In genomic region chr19:912181-913079, GRCh38 we compare ENCODE assay signal across 9 cellular contexts. TPM values are rescaled to one million over a fixed set of nuclear protein-coding genes. Genes with fewer than 3 reads are reported as not detected.
DNase-seq lines count a peak whose midpoint lies in the region; ATAC-seq and TF ChIP-seq lines count a peak whose summit lies in the region.
"Had no signal": no experiment of that assay in that cellular context is flagged by ENCODE, and none has a peak within 500 bp of the region (broad histone marks: within the 10 kb centered on the region; RNA-seq: fewer than 3 reads in every experiment).

No MANE protein-coding gene starts in this region.

- H3K27me3 Mint-ChIP-seq in naive thymus-derived CD8-positive, alpha-beta T cell = peaks cover 0 to 2% (median 0%) of the 10 kb centered on the region in 5 donors

- peaks cover 0 to 10% (median 7%) of the 10 kb centered on the region in 3 donors for H3K36me3 Mint-ChIP-seq in naive thymus-derived CD8-positive, alpha-beta T cell

- H3K27me3 ChIP-seq in dorsolateral prefrontal cortex = peaks cover 0 to 10% (median 4%) of the 10 kb centered on the region in 45 donors

- peaks cover 35% of the 10 kb centered on the region for H3K4me1 ChIP-seq in OCI-LY7 (ENCODE audit: insufficient read depth, low read length, poor library complexity, severe bottlenecking)

- BruUV-seq in OCI-LY7 (replicated peaks; lab: Mats Ljungman, UMichigan) = no TSS peak

- peaks cover 6% of the 10 kb centered on the region for H3K36me3 ChIP-seq in OCI-LY7 (ENCODE audit: insufficient read depth, low read length)

- POLR2A ChIA-PET in OCI-LY7 (lab: Charles Lee) = no interaction called here
- POLR2A ChIA-PET in naive thymus-derived CD8-positive, alpha-beta T cell (lab: Charles Lee) = interaction anchor here (1.6 to 9.1 kb wide), 4 partner anchors 7 to 50 kb away, joined by 8 to 165 read pairs (median 83); partner anchors contain the start of genes CFD, MED16 and RNU6-9

- no peaks in the 10 kb centered on the region for H3K9me3 ChIP-seq in OCI-LY7 (ENCODE audit: low read length)

- H3K27ac ChIP-seq in OCI-LY7 (ENCODE audit: low read depth, low read length, poor library complexity, severe bottlenecking) (peak overlapping the region; percentile 56), dorsolateral prefrontal cortex (peak overlapping the region in 24 of 59 donors; percentile 33 to 93 (median 74))

- H3K27ac Mint-ChIP-seq in naive thymus-derived CD8-positive, alpha-beta T cell = peak overlapping the region in 9 of 10 donors; percentile 43 to 97 (median 94)

- H3K9me3 Mint-ChIP-seq in naive thymus-derived CD8-positive, alpha-beta T cell = no peaks in the 10 kb centered on the region

- no peaks in the 10 kb centered on the region for H3K9me2 ChIP-seq in OCI-LY7 (ENCODE audit: insufficient read depth, low read length)

- CTCF ChIA-PET in OCI-LY7 (lab: Charles Lee; ENCODE audit: unreplicated experiment) = no interaction called here

- TF ChIP-seq CTCF in GM12865 (IDR thresholded peaks at IDR 0.05; ENCODE audit: insufficient read depth, low read depth, low read length, missing control alignments) = no peak
- no peak for TF ChIP-seq CTCF in OCI-LY7 (conservative IDR thresholded peaks at IDR 0.05; ENCODE audit: low read length)
- no peak for TF ChIP-seq CTCF in dorsolateral prefrontal cortex (IDR thresholded peaks at IDR 0.05 in 54 of 56, conservative IDR thresholded peaks at IDR 0.05 in 2 of 56; ENCODE audit: low read depth in 1 of 56, partially characterized antibody in 56 of 56)

- ATAC-seq in naive thymus-derived CD8-positive, alpha-beta T cell = no peak
- ATAC-seq in HG03442 (IDR thresholded peaks at IDR 0.05; ENCODE audit: unreplicated experiment) = no peak

- no peaks in the 10 kb centered on the region for H4K20me1 ChIP-seq in OCI-LY7 (ENCODE audit: insufficient read depth, low read length)

- peaks cover 13 to 47% (median 33%) of the 10 kb centered on the region in 4 donors for H3K4me1 Mint-ChIP-seq in naive thymus-derived CD8-positive, alpha-beta T cell

- H2AFZ ChIP-seq in OCI-LY7 (ENCODE audit: low read length) = no peak overlapping the region; the same call in 1 of the 2 replicates

- intact Hi-C loops in OCI-LY7 (cut with micrococcal nuclease; ENCODE audit: unreplicated experiment) = no loop called here
- intact Hi-C loops in dorsolateral prefrontal cortex (cut with DNase I) = loop anchor here in 1 of 2 donors (10.0 kb wide), 1 partner anchor 118 kb away; the partner anchor contains the start of gene PTBP1

- DNase-seq in GM12865 (ENCODE audit: low read depth) (peak; percentile 51), OCI-LY7 (ENCODE audit: low spot score) (no peak), dorsolateral prefrontal cortex (no peak), NCI-H2081 (lab: John Stamatoyannopoulos, UW) (no peak), inferior parietal cortex (ENCODE audit: extremely low spot score) (no peak), COLO829 (ENCODE audit: low spot score) (no peak)
- peak in 5 of 10 donors; percentile 35 to 77 (median 46) for DNase-seq in naive thymus-derived CD8-positive, alpha-beta T cell

- H3K4me2 ChIP-seq in OCI-LY7 (ENCODE audit: low read length) = peak overlapping the region; percentile 80

- peaks cover 33% of the 10 kb centered on the region; the same call in 1 of the 2 replicates for H3K79me2 ChIP-seq in OCI-LY7 (ENCODE audit: insufficient read depth, low read depth, low read length)

- H3K4me3 ChIP-seq in GM12865 (ENCODE audit: low read depth, low read length) (peak overlapping the region; percentile 82), OCI-LY7 (ENCODE audit: low read depth, low read length, poor library complexity, severe bottlenecking) (peak overlapping the region; percentile 100), dorsolateral prefrontal cortex (peak overlapping the region; percentile 34 to 93 (median 83))

- peak overlapping the region; percentile 71 to 92 (median 82) for H3K4me3 Mint-ChIP-seq in naive thymus-derived CD8-positive, alpha-beta T cell

RNA-seq across cellular contexts. Expression of gene R3HDM4, which starts 0.6 kb away (rescaled TPM):
- total RNA-seq in OCI-LY7 (2014; rRNA removed; shearing (Covaris generic)) = 39.5 and 43.5 TPM in 2 replicates
- 64.9 and 75.2 TPM in 2 replicates for total RNA-seq in OCI-LY7 (2022)
- total RNA-seq in dorsolateral prefrontal cortex = 10 to 100 TPM; 26.1 to 60.5 (median 37.5) TPM
- total RNA-seq in naive thymus-derived CD8-positive, alpha-beta T cell = 100 to 1,000 TPM; 179 to 184 TPM
- polyA plus RNA-seq in naive thymus-derived CD8-positive, alpha-beta T cell = 100 to 1,000 TPM; 137 to 238 (median 182) TPM

RNA-seq across cellular contexts. Expression of gene KISS1R, which starts 4.7 kb away (rescaled TPM):
- not detected in 2 replicates for total RNA-seq in OCI-LY7 (2014; rRNA removed; shearing (Covaris generic))
- total RNA-seq in OCI-LY7 (2022) = not detected in 2 replicates
- 1 to 10 TPM in 59 of 120 experiments, under 1 TPM in 56, not detected in 5; 0.29 to 3.5 (median 1.0) TPM for total RNA-seq in dorsolateral prefrontal cortex
- 1 to 10 TPM; 1.4 to 2.6 TPM for total RNA-seq in naive thymus-derived CD8-positive, alpha-beta T cell
- polyA plus RNA-seq in naive thymus-derived CD8-positive, alpha-beta T cell = under 1 TPM; 0.18 to 0.58 (median 0.52) TPM
- total RNA-seq: RPMI7951 had no signal

RNA-seq across cellular contexts. Expression of gene ARID3A, which starts 13.4 kb away (rescaled TPM):
- 7.9 and 9.9 TPM in 2 replicates for total RNA-seq in OCI-LY7 (2014; rRNA removed; shearing (Covaris generic))
- total RNA-seq in OCI-LY7 (2022) (21.6 and 23.5 TPM in 2 replicates), dorsolateral prefrontal cortex (10 to 100 TPM in 40 of 120 experiments, 1 to 10 TPM in 80; 3.8 to 17.6 (median 8.7) TPM)
- total RNA-seq in naive thymus-derived CD8-positive, alpha-beta T cell = 1 to 10 TPM; 3.5 to 5.0 TPM
- under 1 TPM; 0.09 to 0.58 (median 0.16) TPM for polyA plus RNA-seq in naive thymus-derived CD8-positive, alpha-beta T cell

RNA-seq across cellular contexts. Expression of gene RNU6-9, which starts 19.1 kb away (rescaled TPM):
- not detected in 2 replicates for total RNA-seq in OCI-LY7 (2014; rRNA removed; shearing (Covaris generic))
- total RNA-seq in OCI-LY7 (2022) (not detected in 2 replicates), dorsolateral prefrontal cortex (not detected)
- not detected for total RNA-seq in naive thymus-derived CD8-positive, alpha-beta T cell
- not detected for polyA plus RNA-seq in naive thymus-derived CD8-positive, alpha-beta T cell
- total RNA-seq: RPMI7951 had no signal

RNA-seq across cellular contexts. Expression of gene MED16, which starts 19.4 kb away (rescaled TPM):
- total RNA-seq in OCI-LY7 (2014; rRNA removed; shearing (Covaris generic)) = 12.9 and 19.1 TPM in 2 replicates
- total RNA-seq in OCI-LY7 (2022) (54.3 and 61.4 TPM in 2 replicates), dorsolateral prefrontal cortex (100 to 1,000 TPM in 1 of 120 experiments, 10 to 100 TPM in 119; 48.8 to 100 (median 63.9) TPM)
- 10 to 100 TPM; 65.9 to 68.8 TPM for total RNA-seq in naive thymus-derived CD8-positive, alpha-beta T cell
- 100 to 1,000 TPM in 1 of 3 donors, 10 to 100 TPM in 2; 54.3 to 117 (median 72.4) TPM for polyA plus RNA-seq in naive thymus-derived CD8-positive, alpha-beta T cell
